31 cellular contexts compared by ENCODE assay signal in genomic region chr10:63773106-63773505, GRCh38.
"Had no signal": no experiment of that assay in that cellular context is flagged by ENCODE, and none has a peak within 500 bp of the region (broad histone marks: within the 10 kb centered on the region; RNA-seq: fewer than 3 reads in every experiment).

No MANE protein-coding gene starts in this region.

- FAIRE-seq: kidney, small intestine had no signal

- H3K9me3 Mint-ChIP-seq: immature natural killer cell; naive thymus-derived CD8-positive, alpha-beta T cell; nephron; neural crest cell; stimulated activated naive B cell treated with anti-CD40 and anti-IgM and Interleukin-4, amounts not matched to agents 10 μg/mL and 1 μg/mL and 100 μg/mL, for 72 hours had no signal

- H3K27me3 ChIP-seq: heart left ventricle, left lung, neutrophil, ovary, sigmoid colon, stomach, testis, thyroid gland, transverse colon, upper lobe of left lung, vagina had no signal

- H3K27ac Mint-ChIP-seq: immature natural killer cell; naive thymus-derived CD8-positive, alpha-beta T cell; stimulated activated naive B cell treated with anti-CD40 and anti-IgM and Interleukin-4, amounts not matched to agents 10 μg/mL and 1 μg/mL and 100 μg/mL, for 72 hours had no signal

- DNase-seq: heart left ventricle; hypothalamus; immature natural killer cell; kidney; left colon; left lung; mammary epithelial cell; mesenchymal stem cell; naive thymus-derived CD8-positive, alpha-beta T cell; occipital lobe; ovary; posterior cingulate gyrus; retina; right cardiac atrium; sigmoid colon; stimulated activated CD4-positive, alpha-beta T cell treated with anti-CD3 and anti-CD28 coated beads, Interleukin-1b, Interleukin-23, amount 100 ng/mL, for 48 hours; stimulated activated CD4-positive, alpha-beta T cell treated with anti-CD3 and anti-CD28 coated beads, Interleukin-2, amount 100 ng/mL, for 48 hours; stimulated activated CD4-positive, alpha-beta T cell treated with anti-CD3 and anti-CD28 coated beads, Interleukin-4, amount 100 ng/mL, for 4 hours; stimulated activated naive B cell treated with anti-CD40 and anti-IgM and Interleukin-4, amounts not matched to agents 10 μg/mL and 1 μg/mL and 100 μg/mL, for 72 hours; stimulated activated naive CD8-positive, alpha-beta T cell treated with anti-CD3 and anti-CD28 coated beads, Interleukin-15, Interleukin-2, amounts not matched to agents 100 U/mL and 50 U/mL, for 24 hours; stomach; testis; thyroid gland; transverse colon; upper lobe of left lung had no signal

- H3K36me3 Mint-ChIP-seq: immature natural killer cell; naive thymus-derived CD8-positive, alpha-beta T cell; stimulated activated naive B cell treated with anti-CD40 and anti-IgM and Interleukin-4, amounts not matched to agents 10 μg/mL and 1 μg/mL and 100 μg/mL, for 72 hours had no signal

- H3K36me3 ChIP-seq: heart left ventricle, left lung, neutrophil, ovary, prostate gland, sigmoid colon, stomach, thyroid gland, transverse colon, upper lobe of left lung, vagina had no signal

- H3K4me1 Mint-ChIP-seq: immature natural killer cell; naive thymus-derived CD8-positive, alpha-beta T cell; neural crest cell; stimulated activated naive B cell treated with anti-CD40 and anti-IgM and Interleukin-4, amounts not matched to agents 10 μg/mL and 1 μg/mL and 100 μg/mL, for 72 hours had no signal

- H3K27ac ChIP-seq: heart left ventricle, left lung, neutrophil, ovary, prostate gland, sigmoid colon, stomach, testis, thyroid gland, transverse colon, upper lobe of left lung, vagina had no signal

- H3K4me3 Mint-ChIP-seq: immature natural killer cell; naive thymus-derived CD8-positive, alpha-beta T cell; nephron; neural crest cell; stimulated activated naive B cell treated with anti-CD40 and anti-IgM and Interleukin-4, amounts not matched to agents 10 μg/mL and 1 μg/mL and 100 μg/mL, for 72 hours had no signal

- H3K9me3 ChIP-seq: heart left ventricle, left lung, neutrophil, ovary, prostate gland, sigmoid colon, stomach, testis, thyroid gland, transverse colon, upper lobe of left lung, vagina had no signal

- H3K4me1 ChIP-seq: left lung, prostate gland, sigmoid colon, stomach, testis, thyroid gland, transverse colon, upper lobe of left lung, vagina had no signal

- H3K4me3 ChIP-seq: heart left ventricle, left lung, ovary, prostate gland, sigmoid colon, stomach, testis, thyroid gland, transverse colon, upper lobe of left lung, vagina had no signal
